In the genomic region with DNA sequence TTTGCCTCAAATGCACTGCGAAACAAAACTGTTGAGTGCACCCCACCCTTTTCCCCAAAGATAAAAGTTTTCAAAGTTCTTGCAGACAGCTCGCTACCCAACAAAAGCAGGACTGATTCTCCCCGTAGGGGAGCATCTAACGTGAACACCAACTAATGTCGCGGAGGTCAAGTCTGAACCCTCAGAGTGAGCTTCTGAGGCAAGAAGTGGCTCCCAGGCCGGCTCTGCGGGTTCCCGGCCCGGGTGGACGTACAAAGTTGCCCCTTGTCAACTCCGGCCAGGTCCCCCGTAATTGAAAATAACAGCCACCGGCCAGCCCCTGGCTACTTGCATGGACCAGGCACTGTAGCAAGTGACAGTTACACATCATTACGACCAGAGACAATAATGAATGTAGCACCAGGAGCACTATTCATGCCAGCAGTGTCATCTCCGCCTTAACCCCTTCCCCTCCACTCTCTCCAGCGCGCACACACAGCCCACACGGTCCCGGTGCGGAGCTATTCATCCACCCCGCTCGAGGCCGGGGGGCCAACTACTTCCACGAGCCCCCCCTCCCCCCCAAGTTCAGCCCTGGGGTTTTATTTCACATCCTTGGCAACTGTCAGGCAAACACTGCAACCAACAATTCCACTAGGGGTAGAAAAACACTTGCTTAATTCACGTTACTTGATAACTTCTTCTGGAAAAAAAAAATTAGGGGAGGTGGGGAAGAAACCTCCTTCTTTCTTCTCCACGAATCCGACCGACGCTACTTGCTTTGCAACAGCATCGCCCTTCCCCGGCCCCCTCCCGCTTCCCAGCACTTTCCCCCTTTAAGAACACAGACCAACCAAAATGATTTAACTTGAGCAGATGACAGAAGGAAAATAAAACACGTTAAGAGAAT, we compare ENCODE assay signal across 8 cellular contexts. TPM values are rescaled to one million over a fixed set of nuclear protein-coding genes. Genes with fewer than 3 reads are reported as not detected.
A peak's percentile ranks its signal among the peaks of the same experiment; 100 is the strongest.
DNase-seq lines count a peak whose midpoint lies in the region; ATAC-seq and TF ChIP-seq lines count a peak whose summit lies in the region.

No MANE protein-coding gene starts in this region.

- intact Hi-C loops in upper lobe of right lung (cut with DNase I) = no loop called here

- H3K4me1 ChIP-seq in upper lobe of right lung = peaks cover 15% of the 10 kb centered on the region

- H3K9me3 ChIP-seq in upper lobe of right lung = no peaks in the 10 kb centered on the region

- DNase-seq in DMS79 (lab: John Stamatoyannopoulos, UW) (peak; percentile 9), NCI-H345 treated with DMSO at 0.1 percent for 48 hours (lab: John Stamatoyannopoulos, UW; ENCODE audit: unreplicated experiment) (peak; percentile 45), fibroblast of gingiva (ENCODE audit: low read depth) (peak; percentile 47), nephron progenitor cell (peak; percentile 45), upper lobe of right lung (peak; percentile 64), H4 (ENCODE audit: low spot score) (no peak)
- peak; percentile 56 to 59 for DNase-seq in activated T-cell treated with anti-CD3 and anti-CD28 coated beads, Interleukin-2, amount 50 U/mL, for 72 hours

- peaks cover 2 to 6% of the 10 kb centered on the region in 2 donors for H3K36me3 Mint-ChIP-seq in activated T-cell treated with anti-CD3 and anti-CD28 coated beads, Interleukin-2, amount 50 U/mL, for 72 hours (ENCODE audit: insufficient read depth in 2 of 2)
- no peaks in the 10 kb centered on the region for H3K36me3 Mint-ChIP-seq in nephron progenitor cell (ENCODE audit: low read depth)

- TF ChIP-seq CTCF in nephron progenitor cell (IDR thresholded peaks at IDR 0.05) (no peak), upper lobe of right lung (IDR thresholded peaks at IDR 0.05) (no peak)

- ATAC-seq in activated T-cell treated with anti-CD3 and anti-CD28 coated beads, Interleukin-2, amount 50 U/mL, for 72 hours (replicated peaks in 1 of 2) = peak; percentile 8 to 18
- ATAC-seq in upper lobe of right lung (no peak), GM18498 (IDR thresholded peaks at IDR 0.05; ENCODE audit: unreplicated experiment) (no peak)

- peak overlapping the region; percentile 98 for H3K27ac Mint-ChIP-seq in activated T-cell treated with anti-CD3 and anti-CD28 coated beads, Interleukin-2, amount 50 U/mL, for 72 hours
- H3K27ac Mint-ChIP-seq in nephron progenitor cell = peak overlapping the region; percentile 100

- H3K9me3 Mint-ChIP-seq in activated T-cell treated with anti-CD3 and anti-CD28 coated beads, Interleukin-2, amount 50 U/mL, for 72 hours = no peaks in the 10 kb centered on the region
- H3K9me3 Mint-ChIP-seq in nephron progenitor cell = no peaks in the 10 kb centered on the region

- peaks cover 43% of the 10 kb centered on the region for H3K4me1 Mint-ChIP-seq in activated T-cell treated with anti-CD3 and anti-CD28 coated beads, Interleukin-2, amount 50 U/mL, for 72 hours (ENCODE audit: low read depth)
- peaks cover 45% of the 10 kb centered on the region for H3K4me1 Mint-ChIP-seq in nephron progenitor cell

- H3K36me3 ChIP-seq in upper lobe of right lung = no peaks in the 10 kb centered on the region

- no peaks in the 10 kb centered on the region for H3K27me3 ChIP-seq in upper lobe of right lung

- H3K27ac ChIP-seq in upper lobe of right lung = peak overlapping the region; percentile 83

- no peaks in the 10 kb centered on the region for H3K27me3 Mint-ChIP-seq in activated T-cell treated with anti-CD3 and anti-CD28 coated beads, Interleukin-2, amount 50 U/mL, for 72 hours (ENCODE audit: low read depth)
- peaks cover 3% of the 10 kb centered on the region for H3K27me3 Mint-ChIP-seq in nephron progenitor cell (ENCODE audit: low read depth, poor library complexity)

- H3K4me3 Mint-ChIP-seq in activated T-cell treated with anti-CD3 and anti-CD28 coated beads, Interleukin-2, amount 50 U/mL, for 72 hours = peak overlapping the region; percentile 97 to 99
- peak overlapping the region; percentile 93 for H3K4me3 Mint-ChIP-seq in nephron progenitor cell

- peak overlapping the region; percentile 79 for H3K4me3 ChIP-seq in upper lobe of right lung

RNA-seq across cellular contexts. Expression of a gene that starts 1.2 kb away (rescaled TPM):
- total RNA-seq in activated T-cell treated with anti-CD3 and anti-CD28 coated beads, Interleukin-2, amount 50 U/mL, for 72 hours = 10 to 100 TPM; 32.0 to 42.1 TPM
- total RNA-seq in upper lobe of right lung = 10.2 TPM
- total RNA-seq in H4 (2014; rRNA removed; shearing (Covaris generic)) = 2.3 and 2.4 TPM in 2 replicates

Comparison
In these comparisons a context has a peak if more than half of its experiments do, and no peak if none do; other contexts are left out.
1. ATAC-seq: peak in activated T-cell treated with anti-CD3 and anti-CD28 coated beads, Interleukin-2, amount 50 U/mL, for 72 hours (2 of 2); none in upper lobe of right lung (single experiment) and GM18498 (single experiment).